In genomic region chr1:87902830-87903614, GRCh38 we compare ENCODE assay signal across 8 cellular contexts.
DNase-seq lines count a peak whose midpoint lies in the region; ATAC-seq and TF ChIP-seq lines count a peak whose summit lies in the region.

No MANE protein-coding gene starts in this region.

- CTCF ChIA-PET in Caco-2 (lab: Charles Lee): no interaction called here

- H3K9me3 ChIP-seq in Caco-2: no peaks in the 10 kb centered on the region
- H3K9me3 ChIP-seq in left lung: no peaks in the 10 kb centered on the region

- in situ Hi-C loops in GM13977 (cut with MboI; ENCODE audit: low pct_unique_long_range_greater_than_20kb, low sequenced_read_pairs, unreplicated experiment): no loop called here

- no peak overlapping the region for H3K4me3 ChIP-seq in Caco-2 (ENCODE audit: low read depth, low read length)
- no peak overlapping the region for H3K4me3 ChIP-seq in left lung

- H3K4me1 Mint-ChIP-seq in Caco-2 (ENCODE audit: low read depth, unreplicated experiment): peaks cover 16% of the 10 kb centered on the region
- no peaks in the 10 kb centered on the region for H3K4me1 Mint-ChIP-seq in activated CD4-positive, alpha-beta T cell treated with anti-CD3 and anti-CD28 coated beads, Interleukin-2, amount 10 ng/mL, durations not matched to agents 24 days and 14 days

- H3K27ac Mint-ChIP-seq in Caco-2 (ENCODE audit: unreplicated experiment): peak overlapping the region; percentile 56
- no peak overlapping the region for H3K27ac Mint-ChIP-seq in activated CD4-positive, alpha-beta T cell treated with anti-CD3 and anti-CD28 coated beads, Interleukin-2, amount 10 ng/mL, durations not matched to agents 24 days and 14 days

- H3K4me1 ChIP-seq in Caco-2 (peaks cover 35% of the 10 kb centered on the region), left lung (peaks cover 0 to 11% of the 10 kb centered on the region in 2 donors)

- intact Hi-C loops in Caco-2 (cut with micrococcal nuclease; ENCODE audit: unreplicated experiment): loop anchor here (5.0 kb wide), 1 partner anchor 96 kb away; no protein-coding TSS in a partner anchor
- intact Hi-C loops in left lung (cut with DNase I): no loop called here
- intact Hi-C loops in activated CD4-positive, alpha-beta T cell treated with anti-CD3 and anti-CD28 coated beads, Interleukin-2, amount 10 ng/mL, durations not matched to agents 24 days and 14 days (cut with micrococcal nuclease): no loop called here

- H3K36me3 ChIP-seq in Caco-2 (ENCODE audit: control insufficient read depth, insufficient read depth, low read length) (no peaks in the 10 kb centered on the region), left lung (no peaks in the 10 kb centered on the region)

- no peak overlapping the region for H3K4me3 Mint-ChIP-seq in Caco-2 (ENCODE audit: unreplicated experiment)
- H3K4me3 Mint-ChIP-seq in activated CD4-positive, alpha-beta T cell treated with anti-CD3 and anti-CD28 coated beads, Interleukin-2, amount 10 ng/mL, durations not matched to agents 24 days and 14 days: no peak overlapping the region

- no peaks in the 10 kb centered on the region for H3K36me3 Mint-ChIP-seq in Caco-2 (ENCODE audit: insufficient read depth, unreplicated experiment)
- H3K36me3 Mint-ChIP-seq in activated CD4-positive, alpha-beta T cell treated with anti-CD3 and anti-CD28 coated beads, Interleukin-2, amount 10 ng/mL, durations not matched to agents 24 days and 14 days (ENCODE audit: low read depth): no peaks in the 10 kb centered on the region

- no peaks in the 10 kb centered on the region for H3K27me3 Mint-ChIP-seq in Caco-2 (ENCODE audit: insufficient read depth, unreplicated experiment)
- peaks cover 2% of the 10 kb centered on the region for H3K27me3 Mint-ChIP-seq in activated CD4-positive, alpha-beta T cell treated with anti-CD3 and anti-CD28 coated beads, Interleukin-2, amount 10 ng/mL, durations not matched to agents 24 days and 14 days

- H3K9me3 Mint-ChIP-seq in Caco-2 (ENCODE audit: unreplicated experiment): no peaks in the 10 kb centered on the region
- H3K9me3 Mint-ChIP-seq in activated CD4-positive, alpha-beta T cell treated with anti-CD3 and anti-CD28 coated beads, Interleukin-2, amount 10 ng/mL, durations not matched to agents 24 days and 14 days: no peaks in the 10 kb centered on the region

- TF ChIP-seq CTCF in Caco-2 (IDR thresholded peaks at IDR 0.05; ENCODE audit: insufficient read depth in 1 of 2, low read depth in 1 of 2, low read length in 1 of 2, severe bottlenecking in 1 of 2, unreplicated experiment in 1 of 2) (no peak), left lung (IDR thresholded peaks at IDR 0.05) (no peak), GM13977 (IDR thresholded peaks at IDR 0.05; ENCODE audit: extremely low read depth, insufficient read depth, missing control alignments) (no peak)

- no TSS peak for BruUV-seq in Caco-2 (replicated peaks; lab: Mats Ljungman, UMichigan)

- H3K27me3 ChIP-seq in Caco-2 (replicated peaks; ENCODE audit: control insufficient read depth, insufficient read depth, low read length) (no peaks in the 10 kb centered on the region), left lung (no peaks in the 10 kb centered on the region)

- POLR2A ChIA-PET in Caco-2 (lab: Charles Lee): no interaction called here

- DNase-seq in Caco-2 (peak; percentile 20 to 53), SKM-1 treated with dmso at 0.1 percent for 144 hours (lab: John Stamatoyannopoulos, UW; ENCODE audit: unreplicated experiment) (peak; percentile 96), left lung (peak in 1 of 2 donors; percentile 40), T-helper 2 cell (no peak), GM13977 (ENCODE audit: low spot score) (no peak), GM19240 (ENCODE audit: insufficient read length, low spot score) (no peak)
- no peak for DNase-seq in activated CD4-positive, alpha-beta T cell treated with anti-CD3 and anti-CD28 coated beads, Interleukin-2, amount 10 ng/mL, durations not matched to agents 24 days and 14 days

- peak; percentile 77 for ATAC-seq in HG02623 (IDR thresholded peaks at IDR 0.05; ENCODE audit: unreplicated experiment)
- ATAC-seq in left lung: peak; percentile 89

- no peak overlapping the region for H3K27ac ChIP-seq in left lung

Comparison
In these comparisons a context has a peak if more than half of its experiments do, and no peak if none do; other contexts are left out.
1. DNase-seq: peak in Caco-2 (2 of 2) and SKM-1 treated with dmso at 0.1 percent for 144 hours (single experiment); none in T-helper 2 cell (0 of 5), GM13977 (single experiment), activated CD4-positive, alpha-beta T cell treated with anti-CD3 and anti-CD28 coated beads, Interleukin-2, amount 10 ng/mL, durations not matched to agents 24 days and 14 days (single experiment) and GM19240 (single experiment).